8 cellular contexts compared by ENCODE assay signal in genomic region chr16:81737885-81738536, GRCh38. TPM values are rescaled to one million over a fixed set of nuclear protein-coding genes. Genes with fewer than 3 reads are reported as not detected.
DNase-seq lines count a peak whose midpoint lies in the region; ATAC-seq lines count a peak whose summit lies in the region.

No MANE protein-coding gene starts in this region.

- in situ Hi-C loops in ACHN (cut with HindIII; ENCODE audit: low pct_ligation_motif_present, low pct_unique_long_range_greater_than_20kb, low sequenced_read_pairs), result no loop called here

- ATAC-seq in GM18868 (IDR thresholded peaks at IDR 0.05; ENCODE audit: unreplicated experiment), result peak; percentile 68
- ATAC-seq in HG03108 (IDR thresholded peaks at IDR 0.05; ENCODE audit: unreplicated experiment), result peak; percentile 48
- ATAC-seq in left colon, result peak; percentile 97

- intact Hi-C loops in left colon (cut with DNase I, micrococcal nuclease), result loop anchor here in 1 of 2 donors (10.0 kb wide), 1 partner anchor 533 kb away; no protein-coding TSS in a partner anchor

- DNase-seq in ACHN, result peak; percentile 87
- peak; percentile 76 for DNase-seq in NCI-H2196 treated with DMSO at 0.1 percent for 48 hours (lab: John Stamatoyannopoulos, UW; ENCODE audit: unreplicated experiment)
- peak; percentile 69 to 73 (median 72) for DNase-seq in activated CD4-positive, CD25-positive, alpha-beta regulatory T cell (lab: John Stamatoyannopoulos, UW)
- peak; percentile 78 for DNase-seq in central memory CD4-positive, alpha-beta T cell
- peak; percentile 85 to 93 for DNase-seq in left colon
- DNase-seq in stimulated activated CD4-positive, alpha-beta T cell treated with anti-CD3 and anti-CD28 coated beads, Interleukin-1b, Interleukin-23, amount 100 ng/mL, for 4 hours (ENCODE audit: low read depth in 2 of 2), result peak; percentile 73 to 87

RNA-seq across cellular contexts. Expression of gene PLCG2, which starts 41.1 kb away (rescaled TPM):
- 10 to 100 TPM; 16.7 to 20.0 TPM for total RNA-seq in left colon

Comparison
In these comparisons a context has a peak if more than half of its experiments do, and no peak if none do; other contexts are left out.
1. Peak in every context shown above with its lines: DNase-seq and ATAC-seq.